Comparison of ENCODE assay signal across 28 cellular contexts in genomic region chr20:43748274-43748673, GRCh38. TPM values are rescaled to one million over a fixed set of nuclear protein-coding genes. Genes with fewer than 3 reads are reported as not detected.
A peak's percentile ranks its signal among the peaks of the same experiment; 100 is the strongest.
DNase-seq lines count a peak whose midpoint lies in the region; ATAC-seq and TF ChIP-seq lines count a peak whose summit lies in the region.
"Had no signal": no experiment of that assay in that cellular context is flagged by ENCODE, and none has a peak within 500 bp of the region (broad histone marks: within the 10 kb centered on the region; RNA-seq: fewer than 3 reads in every experiment).

No MANE protein-coding gene starts in this region.

- no peak overlapping the region for H3K4me2 ChIP-seq in OCI-LY3 (ENCODE audit: low read length)
- H3K4me2 ChIP-seq: A549 had no signal

- no TSS peak for BruUV-seq in MCF 10A (replicated peaks; lab: Mats Ljungman, UMichigan)

- ATAC-seq in GM21360 (IDR thresholded peaks at IDR 0.05; ENCODE audit: unreplicated experiment) (no peak), natural killer cell (no peak)
- ATAC-seq: A549; activated CD8-positive, alpha-beta T cell treated with anti-CD3 and anti-CD28 coated beads for 36 hours; activated naive CD8-positive, alpha-beta T cell treated with anti-CD3 and anti-CD28 coated beads, Interleukin-2, amount 50 U/mL, for 24 hours; naive thymus-derived CD4-positive, alpha-beta T cell; SK-N-SH treated with all-trans-retinoic acid at 6 μM for 48 hours had no signal

- no peaks in the 10 kb centered on the region for H3K36me3 ChIP-seq in breast epithelium
- no peaks in the 10 kb centered on the region for H3K36me3 ChIP-seq in OCI-LY3 (replicated peaks; ENCODE audit: low read depth, low read length)
- H3K36me3 ChIP-seq: esophagus muscularis mucosa had no signal

- H3K27me3 Mint-ChIP-seq in MCF 10A (ENCODE audit: insufficient read depth, unreplicated experiment) (no peaks in the 10 kb centered on the region), natural killer cell (ENCODE audit: low read depth in 2 of 2) (peaks cover 42 to 54% of the 10 kb centered on the region in 2 donors)

- H3K79me2 ChIP-seq in OCI-LY3 (ENCODE audit: low read length) = no peaks in the 10 kb centered on the region

- no peak overlapping the region for H3K4me3 Mint-ChIP-seq in MCF 10A (ENCODE audit: unreplicated experiment)
- H3K4me3 Mint-ChIP-seq in natural killer cell = no peak overlapping the region
- H3K4me3 Mint-ChIP-seq: activated CD8-positive, alpha-beta T cell treated with anti-CD3 and anti-CD28 coated beads for 36 hours; activated naive CD8-positive, alpha-beta T cell treated with anti-CD3 and anti-CD28 coated beads, Interleukin-2, amount 50 U/mL, for 24 hours; brain; IgD-negative memory B cell; naive thymus-derived CD4-positive, alpha-beta T cell had no signal

- no peak overlapping the region; the same call in 1 of the 2 replicates for H2AFZ ChIP-seq in OCI-LY3 (ENCODE audit: low read depth, low read length)

- H3K36me3 Mint-ChIP-seq in MCF 10A (ENCODE audit: insufficient read depth, unreplicated experiment) (no peaks in the 10 kb centered on the region), natural killer cell (no peaks in the 10 kb centered on the region)
- H3K36me3 Mint-ChIP-seq: brain had no signal

- TF ChIP-seq CTCF in MCF 10A (IDR thresholded peaks at IDR 0.05; ENCODE audit: unreplicated experiment) (no peak), breast epithelium (IDR thresholded peaks at IDR 0.05) (no peak), OCI-LY3 (IDR thresholded peaks at IDR 0.05; ENCODE audit: low read depth, low read length) (no peak), epithelial cell of esophagus (IDR thresholded peaks at IDR 0.05; ENCODE audit: insufficient read depth, low read depth, low read length, missing control alignments) (no peak), natural killer cell (IDR thresholded peaks at IDR 0.05) (no peak)

- no peaks in the 10 kb centered on the region for H3K4me1 ChIP-seq in breast epithelium
- peaks cover 76% of the 10 kb centered on the region for H3K4me1 ChIP-seq in OCI-LY3 (ENCODE audit: low read length)

- H3K9me3 Mint-ChIP-seq in MCF 10A (ENCODE audit: unreplicated experiment) (no peaks in the 10 kb centered on the region), natural killer cell (no peaks in the 10 kb centered on the region)
- H3K9me3 Mint-ChIP-seq: brain, IgD-negative memory B cell had no signal

- POLR2A ChIA-PET in MCF 10A (lab: Yijun Ruan, JAX) = interaction anchor here (0.7 to 4.8 kb wide), 4 partner anchors 210 to 442 kb away, joined by 3 to 18 read pairs (median 4); no protein-coding TSS in a partner anchor

- H3K27ac Mint-ChIP-seq in MCF 10A (ENCODE audit: low read depth, unreplicated experiment) (no peak overlapping the region), natural killer cell (no peak overlapping the region)
- H3K27ac Mint-ChIP-seq: activated CD8-positive, alpha-beta T cell treated with anti-CD3 and anti-CD28 coated beads for 36 hours; activated naive CD8-positive, alpha-beta T cell treated with anti-CD3 and anti-CD28 coated beads, Interleukin-2, amount 50 U/mL, for 24 hours; brain; IgD-negative memory B cell; naive thymus-derived CD4-positive, alpha-beta T cell had no signal

- H3K9me3 ChIP-seq in breast epithelium (no peaks in the 10 kb centered on the region), OCI-LY3 (ENCODE audit: insufficient read depth, low read length) (no peaks in the 10 kb centered on the region)
- H3K9me3 ChIP-seq: A549, esophagus muscularis mucosa had no signal

- intact Hi-C loops in MCF 10A (cut with micrococcal nuclease) = loop anchor here (2.0 kb wide), 1 partner anchor 299 kb away; no protein-coding TSS in a partner anchor
- intact Hi-C loops in breast epithelium (cut with DNase I; ENCODE audit: low total_unique reads) = loop anchor here (5.0 kb wide), 1 partner anchor 329 kb away; no protein-coding TSS in a partner anchor
- intact Hi-C loops in natural killer cell (cut with micrococcal nuclease) = loop anchor here (10.0 kb wide), 1 partner anchor 437 kb away; the partner anchor contains the start of gene JPH2

- DNase-seq in MCF 10A (ENCODE audit: unreplicated experiment) (peak; percentile 47), breast epithelium (ENCODE audit: low spot score in 2 of 2) (no peak), epithelial cell of esophagus (ENCODE audit: low read depth) (peak; percentile 24), inferior parietal cortex (ENCODE audit: extremely low spot score) (no peak), natural killer cell (no peak), A172 (ENCODE audit: low spot score) (no peak)
- DNase-seq: activated CD8-positive, alpha-beta T cell treated with anti-CD3 and anti-CD28 coated beads for 36 hours; activated gamma-delta T cell; activated naive CD8-positive, alpha-beta T cell treated with anti-CD3 and anti-CD28 coated beads, Interleukin-2, amount 50 U/mL, for 24 hours; activated T-cell treated with anti-CD3 and anti-CD28 coated beads for 4 hours; effector CD8-positive, alpha-beta T cell; EL; naive thymus-derived CD4-positive, alpha-beta T cell; NCI-H1694 treated with DMSO at 0.1 percent for 48 hours; NCI-H2227 treated with DMSO at 0.1 percent for 48 hours; stimulated activated CD8-positive, alpha-beta memory T cell treated with anti-CD3 and anti-CD28 coated beads, Interleukin-4, amount 100 ng/mL, for 48 hours; trophoblast cell had no signal

- CTCF ChIA-PET in MCF 10A (lab: Yijun Ruan, JAX) = interaction anchor here (0.6 to 16.1 kb wide), 23 partner anchors 12 to 1006 kb away, joined by 3 to 521 read pairs (median 7); partner anchors contain the start of gene GTSF1L

- no peak for TF ChIP-seq POLR2A in breast epithelium (IDR thresholded peaks at IDR 0.05)

- peak overlapping the region; percentile 8; the same call in 1 of the 2 replicates for H3K9ac ChIP-seq in OCI-LY3 (ENCODE audit: low read length)

- H3K27ac ChIP-seq in breast epithelium = no peak overlapping the region
- H3K27ac ChIP-seq in OCI-LY3 (ENCODE audit: low read length) = no peak overlapping the region
- H3K27ac ChIP-seq: A549, esophagus muscularis mucosa had no signal

- H4K20me1 ChIP-seq in OCI-LY3 (ENCODE audit: insufficient read depth, low read length) = no peaks in the 10 kb centered on the region

- peaks cover 0 to 19% of the 10 kb centered on the region in 2 donors for H3K27me3 ChIP-seq in breast epithelium
- no peaks in the 10 kb centered on the region for H3K27me3 ChIP-seq in OCI-LY3 (ENCODE audit: low read depth, low read length)

- H3K4me3 ChIP-seq in breast epithelium = no peak overlapping the region
- H3K4me3 ChIP-seq in OCI-LY3 (ENCODE audit: low read length) = no peak overlapping the region
- H3K4me3 ChIP-seq in epithelial cell of esophagus (ENCODE audit: low read length) = no peak overlapping the region
- H3K4me3 ChIP-seq: A549, esophagus muscularis mucosa had no signal

- peaks cover 19% of the 10 kb centered on the region for H3K4me1 Mint-ChIP-seq in MCF 10A (ENCODE audit: insufficient read depth, unreplicated experiment)
- peaks cover 30 to 33% of the 10 kb centered on the region in 2 donors for H3K4me1 Mint-ChIP-seq in natural killer cell

RNA-seq across cellular contexts. Expression of gene GTSF1L, which starts 21.5 kb away (rescaled TPM):
- total RNA-seq in MCF 10A (2022) (not detected in 2 replicates), breast epithelium (not detected), natural killer cell (not detected)
- total RNA-seq in A172 (2014; rRNA removed; shearing (Covaris generic)) = not detected in 2 replicates
- total RNA-seq: activated CD8-positive, alpha-beta T cell treated with anti-CD3 and anti-CD28 coated beads for 36 hours; esophagus muscularis mucosa; M059J; mesenteric fat pad; osteoblast; RPMI7951 had no signal

Comparison
In these comparisons a context has a peak if more than half of its experiments do, and no peak if none do; other contexts are left out.
1. DNase-seq: peak in MCF 10A (single experiment) and epithelial cell of esophagus (single experiment); none in breast epithelium (0 of 2), inferior parietal cortex (single experiment), natural killer cell (single experiment) and A172 (single experiment).